Comparison of ENCODE assay signal across 21 cellular contexts in the genomic region with DNA sequence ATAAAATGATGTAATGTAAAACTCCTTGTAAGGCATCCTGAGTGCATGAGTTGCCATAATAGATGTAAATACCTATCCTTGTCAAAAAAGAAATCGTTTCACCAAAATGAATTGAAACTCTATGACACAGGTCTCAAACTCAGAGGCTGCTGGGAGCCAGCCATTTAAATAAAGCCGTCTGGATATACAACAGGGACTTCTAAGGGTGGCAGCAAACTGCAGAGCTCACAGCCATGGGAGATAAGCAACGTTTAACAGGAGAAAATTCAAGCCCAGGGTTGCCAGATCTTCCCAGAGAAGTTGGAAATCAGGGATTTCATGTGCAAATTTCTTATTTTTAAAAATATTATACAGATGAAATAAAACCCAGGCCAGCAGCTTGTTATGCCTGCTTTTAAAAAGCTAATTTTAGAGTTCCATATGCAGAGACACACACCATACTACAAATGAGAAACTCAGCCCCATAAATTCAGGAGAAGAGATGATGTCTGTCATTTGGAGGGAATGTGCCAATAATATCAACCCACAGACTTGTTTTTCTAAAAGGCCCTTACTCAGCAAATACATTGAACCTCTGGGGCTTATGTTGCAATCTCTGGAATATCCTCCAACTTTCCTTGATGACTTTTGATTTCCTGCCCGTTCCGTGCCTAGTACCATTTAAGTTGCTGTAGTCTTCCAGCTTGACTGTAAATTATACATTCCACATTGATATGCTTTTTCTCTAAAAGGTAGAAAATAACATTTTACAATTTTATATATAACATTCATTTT.
DNase-seq lines count a peak whose midpoint lies in the region; ATAC-seq, FAIRE-seq and TF ChIP-seq lines count a peak whose summit lies in the region.
"Had no signal": no experiment of that assay in that cellular context is flagged by ENCODE, and none has a peak within 500 bp of the region (broad histone marks: within the 10 kb centered on the region; RNA-seq: fewer than 3 reads in every experiment).

No MANE protein-coding gene starts in this region.

- no TSS peak for BruUV-seq in HepG2 (replicated peaks; lab: Mats Ljungman, UMichigan)

- no peaks in the 10 kb centered on the region for H3K36me3 ChIP-seq in HepG2 (replicated peaks in 1 of 2; ENCODE audit: control insufficient read depth in 1 of 2, insufficient read depth in 2 of 2, low read length in 2 of 2)

- ATAC-seq in left cardiac atrium (peak; percentile 55 to 61), HepG2 (no peak), HG03159 (IDR thresholded peaks at IDR 0.05; ENCODE audit: unreplicated experiment) (no peak), GM21423 (IDR thresholded peaks at IDR 0.05; ENCODE audit: unreplicated experiment) (no peak)
- ATAC-seq: activated CD8-positive, alpha-beta memory T cell treated with anti-CD3 and anti-CD28 coated beads, Interleukin-2, amount 10 ng/mL, durations not matched to agents 7 days and 5 days; activated T-helper 17 cell treated with anti-CD3 and anti-CD28 coated beads, Interleukin-2, amount 50 U/mL, for 72 hours; natural killer cell treated with Interleukin-12 subunit alpha and Interleukin-12 subunit beta and Interleukin-15 and Interleukin-18, amount 100 ng/mL, for 72 hours had no signal

- H3K9me3 ChIP-seq in HepG2 (ENCODE audit: low read length) = no peaks in the 10 kb centered on the region

- in situ Hi-C loops in HepG2 (cut with HindIII; ENCODE audit: extremely low pct_ligation_motif_present, low pct_unique_long_range_greater_than_20kb) = no loop called here

- TF ChIP-seq POLR2A in HepG2 (IDR thresholded peaks at IDR 0.05; ENCODE audit: insufficient read depth in 1 of 2, low read depth in 2 of 2, low read length in 2 of 2) = no peak

- no peak overlapping the region for H3K9ac ChIP-seq in HepG2 (ENCODE audit: insufficient read depth, low read depth, low read length)

- DNase-seq in left cardiac atrium (no peak), cardiac septum (ENCODE audit: low spot score) (no peak), epithelial cell of esophagus (ENCODE audit: low read depth) (peak; percentile 56), HepG2 (ENCODE audit: low spot score) (no peak), hippocampal formation (lab: John Stamatoyannopoulos, UW) (no peak), HUDEP-2 (lab: John Stamatoyannopoulos, UW; ENCODE audit: unreplicated experiment in 76 of 76) (no peak)
- DNase-seq: activated CD4-positive, alpha-beta T cell treated with anti-CD3 and anti-CD28 coated beads for 4 hours; activated CD8-positive, alpha-beta memory T cell treated with anti-CD3 and anti-CD28 coated beads, Interleukin-2, amount 10 ng/mL, durations not matched to agents 7 days and 5 days; effector CD4-positive, alpha-beta T cell; kidney; NCI-H1048; NCI-H2081 treated with DMSO at 0.1 percent for 48 hours; stimulated activated CD4-positive, alpha-beta T cell treated with anti-CD3 and anti-CD28 coated beads, Interleukin-12 subunit alpha, Interleukin-12 subunit beta, amount 100 ng/mL, for 4 hours; stimulated activated CD8-positive, alpha-beta memory T cell treated with anti-CD3 and anti-CD28 coated beads, Interleukin-4, amount 100 ng/mL, for 48 hours had no signal

- no peaks in the 10 kb centered on the region for H3K79me2 ChIP-seq in HepG2 (ENCODE audit: insufficient read depth, low read length)
- H3K79me2 ChIP-seq: hepatocyte had no signal

- TF ChIP-seq CTCF in epithelial cell of esophagus (IDR thresholded peaks at IDR 0.05; ENCODE audit: insufficient read depth, low read depth, low read length, missing control alignments) (no peak), HepG2 (CRISPR knock-in tag; IDR thresholded peaks at IDR 0.05) (no peak)

- TF ChIP-seq EP300 in HepG2 (IDR thresholded peaks at IDR 0.05; ENCODE audit: low read depth in 2 of 2, low read length in 2 of 2) (no peak), HepG2 (CRISPR knock-in tag; IDR thresholded peaks at IDR 0.05; ENCODE audit: borderline replicate concordance) (no peak)

- no peak for TF ChIP-seq RAD21 in HepG2 (CRISPR knock-in tag; IDR thresholded peaks at IDR 0.05)

- no peaks in the 10 kb centered on the region for H4K20me1 ChIP-seq in HepG2 (ENCODE audit: insufficient read depth, low read length)

- intact Hi-C loops in left cardiac atrium (cut with DNase I) = no loop called here
- intact Hi-C loops in cardiac septum (cut with DNase I) = no loop called here
- intact Hi-C loops in HepG2 (cut with micrococcal nuclease; ENCODE audit: unreplicated experiment) = no loop called here

- no peaks in the 10 kb centered on the region; a peak in 1 of 5 replicates for H3K27me3 ChIP-seq in HepG2 (ENCODE audit: control insufficient read depth in 1 of 2, insufficient read depth in 2 of 2, low read length in 2 of 2)
- H3K27me3 ChIP-seq: hepatocyte had no signal

- POLR2A ChIA-PET in HepG2 (lab: Yijun Ruan, JAX) = no interaction called here

- WGBS in HepG2 (ENCODE audit: low lambda C conversion rate) = 23% methylated on average over 5 of the region's 5 CpGs

- no peaks in the 10 kb centered on the region for H3K4me1 ChIP-seq in HepG2 (ENCODE audit: insufficient read depth, low read length)

- H3K4me3 ChIP-seq in epithelial cell of esophagus (ENCODE audit: low read length) (no peak overlapping the region), HepG2 (replicated peaks in 1 of 3; ENCODE audit: insufficient read depth in 1 of 3, low read depth in 2 of 3, low read length in 3 of 3) (no peak overlapping the region)
- H3K4me3 ChIP-seq: hepatocyte had no signal

- FAIRE-seq in HepG2 (lab: Jason Lieb, UNC) = no peak
- FAIRE-seq: A204.1, kidney, RCC 7860 had no signal

- CTCF ChIA-PET in HepG2 (lab: Yijun Ruan, JAX; ENCODE audit: low intra/inter-chr PET ratio, low total read pairs) = no interaction called here

- no peak overlapping the region for H3K27ac ChIP-seq in HepG2 (ENCODE audit: extremely low read length, insufficient read depth, low read length)
- H3K27ac ChIP-seq: hepatocyte had no signal

- no peak overlapping the region for H3K4me2 ChIP-seq in HepG2 (ENCODE audit: low read depth, low read length)
- H3K4me2 ChIP-seq: hepatocyte had no signal

- no peak overlapping the region for H2AFZ ChIP-seq in HepG2 (ENCODE audit: low read length)
- H2AFZ ChIP-seq: hepatocyte had no signal

TF ChIP-seq in HepG2, 621 proteins besides CTCF, POLR2A, EP300 and RAD21:
- TF ChIP-seq HIVEP1 (CRISPR knock-in tag; IDR thresholded peaks at IDR 0.05) (no peak), MAFF (IDR thresholded peaks at IDR 0.05; ENCODE audit: low read depth, low read length) (peak; percentile 93), MAFK (conservative IDR thresholded peaks at IDR 0.05 in 1 of 2, IDR thresholded peaks at IDR 0.05 in 1 of 2; ENCODE audit: low read length in 2 of 2) (peak; percentile 87 to 93)

Comparison
In these comparisons a context has a peak if more than half of its experiments do, and no peak if none do; other contexts are left out.
1. ATAC-seq: peak in left cardiac atrium (2 of 2); none in HepG2 (single experiment), HG03159 (single experiment) and GM21423 (single experiment).